22 cellular contexts compared by ENCODE assay signal in genomic region chr9:90064248-90064647, GRCh38.
"Had no signal": no experiment of that assay in that cellular context is flagged by ENCODE, and none has a peak within 500 bp of the region (broad histone marks: within the 10 kb centered on the region; RNA-seq: fewer than 3 reads in every experiment).

No MANE protein-coding gene starts in this region.

- H3K4me1 ChIP-seq: breast epithelium, heart left ventricle, lower lobe of right lung, transverse colon had no signal

- H3K27ac ChIP-seq: breast epithelium, gastrocnemius medialis, heart left ventricle, lower lobe of right lung, transverse colon had no signal

- H3K27me3 ChIP-seq: breast epithelium, gastrocnemius medialis, heart left ventricle, transverse colon had no signal

- DNase-seq: activated CD8-positive, alpha-beta memory T cell treated with anti-CD3 and anti-CD28 coated beads for 24 hours; activated CD8-positive, alpha-beta memory T cell treated with anti-CD3 and anti-CD28 coated beads, Interleukin-2, amount 50 U/mL, for 48 hours; activated effector memory CD4-positive, alpha-beta T cell treated with Interleukin-2 at 50 U/mL for 16 hours; activated naive CD4-positive, alpha-beta T cell treated with anti-CD3 and anti-CD28 coated beads, Interleukin-2, amount 50 U/mL, for 16 hours; activated T-cell treated with anti-CD3 and anti-CD28 coated beads, Interleukin-2, amount 50 U/mL, for 48 hours; cortex of kidney; erythroblast; gastrocnemius medialis; heart left ventricle; kidney glomerular epithelial cell; lower lobe of right lung; nucleus accumbens; retina; stimulated activated CD4-positive, alpha-beta T cell treated with anti-CD3 and anti-CD28 coated beads, Interleukin-12 subunit alpha, Interleukin-12 subunit beta, amount 100 ng/mL, for 4 hours; stimulated activated CD4-positive, alpha-beta T cell treated with anti-CD3 and anti-CD28 coated beads, Interleukin-1b, Interleukin-23, amount 100 ng/mL, for 48 hours; stimulated activated naive CD8-positive, alpha-beta T cell treated with anti-CD3 and anti-CD28 coated beads, Interleukin-15, Interleukin-2, amounts not matched to agents 100 U/mL and 50 U/mL, for 24 hours; substantia nigra; T-helper 1 cell; T1000; transverse colon had no signal

- H3K4me3 ChIP-seq: breast epithelium, gastrocnemius medialis, heart left ventricle, lower lobe of right lung, transverse colon had no signal

- H3K9me3 ChIP-seq: breast epithelium, gastrocnemius medialis, heart left ventricle, lower lobe of right lung, transverse colon had no signal

- H3K36me3 ChIP-seq: breast epithelium, gastrocnemius medialis, heart left ventricle, lower lobe of right lung, transverse colon had no signal

- ATAC-seq: activated CD4-positive, CD25-positive, alpha-beta regulatory T cell treated with anti-CD3 and anti-CD28 coated beads, Interleukin-2, amount 50 U/mL, for 24 hours; gastrocnemius medialis; heart left ventricle; stimulated activated naive CD8-positive, alpha-beta T cell treated with anti-CD3 and anti-CD28 coated beads, Interleukin-15, Interleukin-2, amounts not matched to agents 100 U/mL and 50 U/mL, for 24 hours had no signal
